In the genomic region with DNA sequence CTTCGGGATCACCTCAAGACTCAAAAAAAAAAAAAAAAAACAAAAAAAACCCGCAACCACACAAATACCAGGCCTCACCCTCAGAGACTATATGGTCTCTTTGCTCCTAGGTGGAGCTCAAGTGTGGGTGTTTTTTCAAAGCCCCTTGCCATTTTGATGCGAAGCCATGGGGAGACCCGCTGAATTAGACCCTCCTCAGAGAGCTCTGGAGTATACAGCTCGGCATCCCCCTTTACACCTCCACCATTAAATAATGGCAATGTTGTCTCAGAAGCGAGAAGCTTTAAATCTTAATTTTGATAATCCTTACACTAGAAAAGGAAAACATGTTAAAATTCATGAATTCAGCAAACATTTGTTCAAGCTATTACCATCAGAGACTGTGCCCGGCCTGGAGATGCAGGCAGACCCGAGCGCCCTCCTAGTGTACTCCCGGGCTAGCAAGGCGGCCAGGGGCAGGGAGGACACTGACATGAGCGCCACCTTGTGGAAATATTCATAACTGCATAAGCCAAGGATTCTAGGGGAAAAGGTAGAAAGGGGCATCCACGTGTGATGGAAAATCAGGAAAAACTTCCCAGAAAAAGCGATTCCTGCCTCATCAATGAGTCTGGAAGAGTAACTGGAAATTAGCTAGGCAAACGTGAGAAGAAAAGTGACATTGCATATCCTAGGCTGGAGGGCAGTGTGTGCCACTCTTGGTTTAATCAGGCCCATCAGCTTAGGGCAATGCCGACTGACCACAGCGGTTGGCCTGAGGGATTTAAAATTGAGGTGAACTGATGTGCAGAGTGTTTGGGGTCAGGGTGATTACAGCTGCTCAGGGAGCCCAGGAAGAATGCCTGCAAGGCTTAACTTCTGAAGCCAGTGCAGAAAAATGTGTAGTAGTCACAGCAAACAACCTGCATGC, we compare ENCODE assay signal across 8 cellular contexts.
DNase-seq lines count a peak whose midpoint lies in the region; ATAC-seq, FAIRE-seq and TF ChIP-seq lines count a peak whose summit lies in the region.

No MANE protein-coding gene starts in this region.

- no peaks in the 10 kb centered on the region for H3K9me3 ChIP-seq in tibial artery

- DNase-seq in COLO829 (ENCODE audit: low spot score) (peak; percentile 62), HTR-8/SVneo (ENCODE audit: insufficient read length, low spot score) (peak; percentile 70), OCI-M2 (lab: John Stamatoyannopoulos, UW; ENCODE audit: unreplicated experiment) (peak; percentile 19), fibroblast of the conjunctiva (ENCODE audit: low read depth) (peak; percentile 21), occipital lobe (lab: John Stamatoyannopoulos, UW) (peak; percentile 21), tibial artery (peak in 1 of 2 donors; percentile 36)
- DNase-seq in activated T-cell treated with anti-CD3 and anti-CD28 coated beads, Interleukin-2, amount 50 U/mL, for 72 hours = peak; percentile 63 to 70

- H3K36me3 ChIP-seq in tibial artery = no peaks in the 10 kb centered on the region

- H3K27ac ChIP-seq in tibial artery = no peak overlapping the region

- peak; percentile 88 for ATAC-seq in GM19438 (IDR thresholded peaks at IDR 0.05; ENCODE audit: low read depth, unreplicated experiment)
- peak; percentile 83 to 84 for ATAC-seq in activated T-cell treated with anti-CD3 and anti-CD28 coated beads, Interleukin-2, amount 50 U/mL, for 72 hours (replicated peaks in 1 of 2)

- no peaks in the 10 kb centered on the region for H3K4me1 Mint-ChIP-seq in activated T-cell treated with anti-CD3 and anti-CD28 coated beads, Interleukin-2, amount 50 U/mL, for 72 hours (ENCODE audit: low read depth)

- intact Hi-C loops in tibial artery (cut with DNase I; ENCODE audit: low total_unique reads) = no loop called here

- H3K36me3 Mint-ChIP-seq in activated T-cell treated with anti-CD3 and anti-CD28 coated beads, Interleukin-2, amount 50 U/mL, for 72 hours (ENCODE audit: insufficient read depth in 2 of 2) = no peaks in the 10 kb centered on the region

- H3K27me3 Mint-ChIP-seq in activated T-cell treated with anti-CD3 and anti-CD28 coated beads, Interleukin-2, amount 50 U/mL, for 72 hours (ENCODE audit: low read depth) = peaks cover 28% of the 10 kb centered on the region

- peak; percentile 86 to 88 for TF ChIP-seq CTCF in tibial artery (IDR thresholded peaks at IDR 0.05)

- FAIRE-seq in HTR-8/SVneo (lab: Jason Lieb, UNC) = no peak

- no peaks in the 10 kb centered on the region for H3K9me3 Mint-ChIP-seq in activated T-cell treated with anti-CD3 and anti-CD28 coated beads, Interleukin-2, amount 50 U/mL, for 72 hours

- no peak overlapping the region for H3K27ac Mint-ChIP-seq in activated T-cell treated with anti-CD3 and anti-CD28 coated beads, Interleukin-2, amount 50 U/mL, for 72 hours

- H3K4me3 Mint-ChIP-seq in activated T-cell treated with anti-CD3 and anti-CD28 coated beads, Interleukin-2, amount 50 U/mL, for 72 hours = no peak overlapping the region

- H3K27me3 ChIP-seq in tibial artery = no peaks in the 10 kb centered on the region

- no peak overlapping the region for H3K4me3 ChIP-seq in tibial artery

- no peaks in the 10 kb centered on the region for H3K4me1 ChIP-seq in tibial artery
